In the genomic region with DNA sequence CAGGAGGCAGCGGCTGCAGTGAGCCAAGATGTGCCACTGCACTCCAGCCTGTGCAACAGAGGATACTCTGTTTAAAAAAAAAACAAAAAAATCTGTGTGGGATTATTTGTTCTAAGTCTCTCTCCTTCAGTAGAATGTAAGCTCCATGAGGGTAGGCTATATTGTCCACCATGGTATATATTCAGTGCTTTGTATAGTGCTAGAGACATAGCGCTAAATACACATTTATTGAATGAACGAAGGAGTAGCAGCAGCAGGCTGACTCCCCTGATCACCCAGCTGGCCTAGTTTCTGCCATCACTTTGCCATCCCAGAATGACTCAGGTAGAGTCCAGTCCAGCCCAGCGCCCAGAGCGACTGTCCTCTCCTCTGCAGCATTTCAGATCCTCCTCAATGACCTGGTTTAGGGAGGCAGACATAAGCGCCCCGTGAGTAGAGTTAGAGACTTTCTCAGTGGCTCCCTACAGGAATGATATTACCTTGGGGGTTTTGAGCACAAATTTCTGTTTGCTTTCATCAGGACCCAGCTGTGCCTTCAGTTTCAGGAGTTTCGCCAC, we compare ENCODE assay signal across 8 cellular contexts. TPM values are rescaled to one million over a fixed set of nuclear protein-coding genes. Genes with fewer than 3 reads are reported as not detected.
DNase-seq lines count a peak whose midpoint lies in the region; ATAC-seq and TF ChIP-seq lines count a peak whose summit lies in the region.

No MANE protein-coding gene starts in this region.

- DNase-seq in activated naive CD4-positive, alpha-beta T cell treated with anti-CD3 and anti-CD28 coated beads, Interleukin-2, amount 10 ng/mL, durations not matched to agents 7 days and 5 days: no peak
- no peak for DNase-seq in activated naive CD4-positive, alpha-beta T cell treated with Interleukin-2 at 50 U/mL for 16 hours
- no peak for DNase-seq in WTC11 (ENCODE audit: low spot score)
- DNase-seq in head of caudate nucleus: no peak
- no peak for DNase-seq in DMS79 treated with DMSO at 0.1 percent for 48 hours (lab: John Stamatoyannopoulos, UW)
- DNase-seq in activated gamma-delta T cell treated with Interleukin-2 at 50 U/mL for 16 hours: no peak

- no peaks in the 10 kb centered on the region for H3K9me3 Mint-ChIP-seq in activated naive CD4-positive, alpha-beta T cell treated with anti-CD3 and anti-CD28 coated beads, Interleukin-2, amount 10 ng/mL, durations not matched to agents 7 days and 5 days
- H3K9me3 Mint-ChIP-seq in WTC11: no peaks in the 10 kb centered on the region

- H3K36me3 Mint-ChIP-seq in activated naive CD4-positive, alpha-beta T cell treated with anti-CD3 and anti-CD28 coated beads, Interleukin-2, amount 10 ng/mL, durations not matched to agents 7 days and 5 days: peaks cover 36% of the 10 kb centered on the region
- peaks cover 20% of the 10 kb centered on the region for H3K36me3 Mint-ChIP-seq in WTC11

- intact Hi-C loops in head of caudate nucleus (cut with DNase I): loop anchor here (10.0 kb wide), 1 partner anchor 126 kb away; a partner anchor contains a TSS

- peaks cover 14% of the 10 kb centered on the region in 2 donors for H3K36me3 ChIP-seq in stomach smooth muscle (ENCODE audit: control insufficient read depth in 2 of 2, insufficient read depth in 2 of 2, low read length in 2 of 2)

- peak overlapping the region; percentile 81 to 91 for H3K9ac ChIP-seq in stomach smooth muscle (ENCODE audit: low read length in 2 of 2)

- H3K27me3 Mint-ChIP-seq in activated naive CD4-positive, alpha-beta T cell treated with anti-CD3 and anti-CD28 coated beads, Interleukin-2, amount 10 ng/mL, durations not matched to agents 7 days and 5 days: no peaks in the 10 kb centered on the region
- no peaks in the 10 kb centered on the region for H3K27me3 Mint-ChIP-seq in WTC11 (ENCODE audit: low read depth)

- peak overlapping the region; percentile 99 for H3K4me3 ChIP-seq in iPS-18c (ENCODE audit: insufficient read depth, low read depth, low read length)
- peak overlapping the region; percentile 81 to 98 for H3K4me3 ChIP-seq in stomach smooth muscle (ENCODE audit: low read length in 2 of 2)

- no peak for ATAC-seq in WTC11

- H3K4me1 Mint-ChIP-seq in activated naive CD4-positive, alpha-beta T cell treated with anti-CD3 and anti-CD28 coated beads, Interleukin-2, amount 10 ng/mL, durations not matched to agents 7 days and 5 days: peaks cover 55% of the 10 kb centered on the region
- H3K4me1 Mint-ChIP-seq in WTC11: peaks cover 14% of the 10 kb centered on the region

- peak overlapping the region; percentile 69 for H3K27ac ChIP-seq in stomach smooth muscle (ENCODE audit: low read length)

- no peak for TF ChIP-seq CTCF in WTC11 (IDR thresholded peaks at IDR 0.05)

- CTCF ChIA-PET in activated naive CD4-positive, alpha-beta T cell treated with anti-CD3 and anti-CD28 coated beads, Interleukin-2, amount 10 ng/mL, durations not matched to agents 7 days and 5 days (lab: Charles Lee): interaction anchor here (0.9 to 1.0 kb wide), 2 partner anchors 9 to 141 kb away, joined by 3 to 4 read pairs; a partner anchor contains a TSS
- CTCF ChIA-PET in WTC11 (lab: Charles Lee): interaction anchor here (0.9 to 1.7 kb wide), 10 partner anchors 10 to 451 kb away, joined by 3 to 10 read pairs (median 4); a partner anchor contains a TSS

- POLR2A ChIA-PET in WTC11 (lab: Charles Lee): interaction anchor here (1.2 to 1.7 kb wide), 5 partner anchors 10 to 143 kb away, joined by 3 to 10 read pairs (median 5); a partner anchor contains a TSS

- H3K9me3 ChIP-seq in iPS-18c (ENCODE audit: control insufficient read depth, insufficient read depth, low read length) (no peaks in the 10 kb centered on the region), stomach smooth muscle (ENCODE audit: control insufficient read depth in 2 of 2, low read length in 2 of 2) (no peaks in the 10 kb centered on the region)

- peaks cover 17% of the 10 kb centered on the region for H3K4me1 ChIP-seq in stomach smooth muscle (ENCODE audit: control insufficient read depth, insufficient read depth, low read length)

- H3K27me3 ChIP-seq in stomach smooth muscle (ENCODE audit: control insufficient read depth in 1 of 2, insufficient read depth in 2 of 2, low read length in 2 of 2): no peaks in the 10 kb centered on the region

- peak overlapping the region; percentile 94 for H3K27ac Mint-ChIP-seq in activated naive CD4-positive, alpha-beta T cell treated with anti-CD3 and anti-CD28 coated beads, Interleukin-2, amount 10 ng/mL, durations not matched to agents 7 days and 5 days
- peak overlapping the region; percentile 98; the same call in 1 of the 2 replicates for H3K27ac Mint-ChIP-seq in WTC11

- H3K4me3 Mint-ChIP-seq in activated naive CD4-positive, alpha-beta T cell treated with anti-CD3 and anti-CD28 coated beads, Interleukin-2, amount 10 ng/mL, durations not matched to agents 7 days and 5 days: peak overlapping the region; percentile 100
- H3K4me3 Mint-ChIP-seq in WTC11: peak overlapping the region; percentile 100

TF ChIP-seq in WTC11, 78 proteins besides CTCF, POLR2A, EP300 and RAD21:
- TF ChIP-seq KAT7 (CRISPR knock-in tag; IDR thresholded peaks at IDR 0.05; ENCODE audit: borderline replicate concordance) (no peak), ZNF121 (CRISPR knock-in tag; IDR thresholded peaks at IDR 0.05) (no peak), NR2C2 (CRISPR knock-in tag; IDR thresholded peaks at IDR 0.05) (no peak), CBFB (CRISPR knock-in tag; IDR thresholded peaks at IDR 0.05; ENCODE audit: low read depth) (no peak), TEAD4 (CRISPR knock-in tag; IDR thresholded peaks at IDR 0.05) (no peak)
- TF ChIP-seq, protein P1, sequence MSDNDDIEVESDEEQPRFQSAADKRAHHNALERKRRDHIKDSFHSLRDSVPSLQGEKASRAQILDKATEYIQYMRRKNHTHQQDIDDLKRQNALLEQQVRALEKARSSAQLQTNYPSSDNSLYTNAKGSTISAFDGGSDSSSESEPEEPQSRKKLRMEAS (CRISPR knock-in tag; IDR thresholded peaks at IDR 0.05): no peak
- TF ChIP-seq, protein P2, sequence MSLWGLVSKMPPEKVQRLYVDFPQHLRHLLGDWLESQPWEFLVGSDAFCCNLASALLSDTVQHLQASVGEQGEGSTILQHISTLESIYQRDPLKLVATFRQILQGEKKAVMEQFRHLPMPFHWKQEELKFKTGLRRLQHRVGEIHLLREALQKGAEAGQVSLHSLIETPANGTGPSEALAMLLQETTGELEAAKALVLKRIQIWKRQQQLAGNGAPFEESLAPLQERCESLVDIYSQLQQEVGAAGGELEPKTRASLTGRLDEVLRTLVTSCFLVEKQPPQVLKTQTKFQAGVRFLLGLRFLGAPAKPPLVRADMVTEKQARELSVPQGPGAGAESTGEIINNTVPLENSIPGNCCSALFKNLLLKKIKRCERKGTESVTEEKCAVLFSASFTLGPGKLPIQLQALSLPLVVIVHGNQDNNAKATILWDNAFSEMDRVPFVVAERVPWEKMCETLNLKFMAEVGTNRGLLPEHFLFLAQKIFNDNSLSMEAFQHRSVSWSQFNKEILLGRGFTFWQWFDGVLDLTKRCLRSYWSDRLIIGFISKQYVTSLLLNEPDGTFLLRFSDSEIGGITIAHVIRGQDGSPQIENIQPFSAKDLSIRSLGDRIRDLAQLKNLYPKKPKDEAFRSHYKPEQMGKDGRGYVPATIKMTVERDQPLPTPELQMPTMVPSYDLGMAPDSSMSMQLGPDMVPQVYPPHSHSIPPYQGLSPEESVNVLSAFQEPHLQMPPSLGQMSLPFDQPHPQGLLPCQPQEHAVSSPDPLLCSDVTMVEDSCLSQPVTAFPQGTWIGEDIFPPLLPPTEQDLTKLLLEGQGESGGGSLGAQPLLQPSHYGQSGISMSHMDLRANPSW (CRISPR knock-in tag; conservative IDR thresholded peaks at IDR 0.05; ENCODE audit: low read depth): no peak

RNA-seq across cellular contexts. Expression of a gene that starts 0.7 kb away (rescaled TPM):
- total RNA-seq in WTC11 (2021): 51.9 to 55.6 TPM (median 52.5 TPM) in 3 replicates

RNA-seq across cellular contexts. Expression of a gene that starts 0.8 kb away (rescaled TPM):
- total RNA-seq in WTC11 (2021): 26.8 to 28.9 TPM (median 27.7 TPM) in 3 replicates

RNA-seq across cellular contexts. Expression of a gene that starts 9.8 kb away (rescaled TPM):
- 50.3 to 57.2 TPM (median 54.7 TPM) in 3 replicates for total RNA-seq in WTC11 (2021)

RNA-seq across cellular contexts. Expression of a gene that starts 17.1 kb away (rescaled TPM):
- total RNA-seq in WTC11 (2021): 2.1 to 3.3 TPM (median 2.9 TPM) in 3 replicates

RNA-seq across cellular contexts. Expression of a gene that starts 25.8 kb away (rescaled TPM):
- total RNA-seq in WTC11 (2021): 22.1 to 25.3 TPM (median 23.5 TPM) in 3 replicates
